In the genomic region with DNA sequence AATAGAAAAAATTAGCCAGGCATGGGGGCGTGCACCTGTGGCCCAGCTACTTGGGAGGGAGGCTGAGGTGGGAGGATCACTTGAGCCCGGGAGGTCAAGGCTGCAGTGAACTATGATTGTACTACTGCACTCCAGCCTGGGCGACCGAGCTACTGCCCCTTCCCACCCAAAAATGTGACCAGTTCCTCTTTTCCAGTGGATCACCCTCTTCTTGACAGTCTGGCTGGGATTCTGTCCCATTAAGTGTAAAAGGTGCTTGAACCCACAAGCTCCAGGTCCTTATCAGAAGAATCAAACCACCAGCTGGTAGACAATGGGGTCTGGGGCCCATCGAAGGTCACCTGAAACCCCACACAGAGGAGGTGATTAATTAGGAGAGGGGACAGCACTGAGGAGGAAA, we compare ENCODE assay signal across 3 cellular contexts.
TF ChIP-seq lines count a peak whose summit lies in the region.

No MANE protein-coding gene starts in this region.

TF ChIP-seq in GM12891, 5 proteins besides CTCF, POLR2A, EP300 and RAD21:
- TF ChIP-seq POLR2AphosphoS5 (IDR thresholded peaks at IDR 0.05; ENCODE audit: low read depth, low read length): no peak
- 0 out of 2 replicates have a peak, but pooled peaks have one; percentile 28 for TF ChIP-seq SPI1 (IDR thresholded peaks at IDR 0.05; ENCODE audit: low read depth, low read length)
TF ChIP-seq in GM12891: peak in this region for 1.

TF ChIP-seq in GM12878, 131 proteins besides CTCF, POLR2A, EP300 and RAD21:
- TF ChIP-seq SUZ12 (IDR thresholded peaks at IDR 0.05; ENCODE audit: unreplicated experiment): no peak
- TF ChIP-seq SPI1 (IDR thresholded peaks at IDR 0.05; ENCODE audit: borderline replicate concordance, insufficient read depth, low read depth, low read length): peak; percentile 57; the same call in 1 of the 2 replicates
- TF ChIP-seq IKZF1 (conservative IDR thresholded peaks at IDR 0.05): 0 out of 2 replicates have a peak, but pooled peaks have one; percentile 11
- TF ChIP-seq, protein P1, sequence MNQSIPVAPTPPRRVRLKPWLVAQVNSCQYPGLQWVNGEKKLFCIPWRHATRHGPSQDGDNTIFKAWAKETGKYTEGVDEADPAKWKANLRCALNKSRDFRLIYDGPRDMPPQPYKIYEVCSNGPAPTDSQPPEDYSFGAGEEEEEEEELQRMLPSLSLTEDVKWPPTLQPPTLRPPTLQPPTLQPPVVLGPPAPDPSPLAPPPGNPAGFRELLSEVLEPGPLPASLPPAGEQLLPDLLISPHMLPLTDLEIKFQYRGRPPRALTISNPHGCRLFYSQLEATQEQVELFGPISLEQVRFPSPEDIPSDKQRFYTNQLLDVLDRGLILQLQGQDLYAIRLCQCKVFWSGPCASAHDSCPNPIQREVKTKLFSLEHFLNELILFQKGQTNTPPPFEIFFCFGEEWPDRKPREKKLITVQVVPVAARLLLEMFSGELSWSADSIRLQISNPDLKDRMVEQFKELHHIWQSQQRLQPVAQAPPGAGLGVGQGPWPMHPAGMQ (IDR thresholded peaks at IDR 0.05; ENCODE audit: borderline replicate concordance): no peak
- TF ChIP-seq GATAD2B (conservative IDR thresholded peaks at IDR 0.05; ENCODE audit: low read depth): no peak
- TF ChIP-seq EGR1 (IDR thresholded peaks at IDR 0.05; ENCODE audit: borderline replicate concordance in 1 of 2, low read depth in 2 of 2, low read length in 2 of 2): no peak
- TF ChIP-seq CREM (IDR thresholded peaks at IDR 0.05; ENCODE audit: low read depth): no peak
- no peak for TF ChIP-seq ZNF217 (IDR thresholded peaks at IDR 0.05)
- no peak for TF ChIP-seq RELA (IDR thresholded peaks at IDR 0.05; ENCODE audit: borderline replicate concordance, partially characterized antibody)
- no peak for TF ChIP-seq SMAD1 (IDR thresholded peaks at IDR 0.05; ENCODE audit: low read depth, partially characterized antibody)
- TF ChIP-seq CHD2 (IDR thresholded peaks at IDR 0.05; ENCODE audit: borderline replicate concordance, low read depth, low read length): no peak

TF ChIP-seq in endothelial cell of umbilical vein, 7 proteins besides CTCF, POLR2A, EP300 and RAD21:
- TF ChIP-seq EZH2 (IDR thresholded peaks at IDR 0.05; ENCODE audit: borderline replicate concordance, low read depth, low read length, severe bottlenecking) (no peak), GATA2 (IDR thresholded peaks at IDR 0.05; ENCODE audit: insufficient read depth, insufficient read length, low read depth, low read length) (no peak), JUN (IDR thresholded peaks at IDR 0.05; ENCODE audit: borderline replicate concordance, insufficient read depth, insufficient read length, low read depth) (no peak), MYC (IDR thresholded peaks at IDR 0.05; ENCODE audit: low read depth, low read length) (no peak), POLR2AphosphoS5 (IDR thresholded peaks at IDR 0.05; ENCODE audit: insufficient read depth, low read depth, low read length) (no peak), FOS (IDR thresholded peaks at IDR 0.05; ENCODE audit: borderline replicate concordance, insufficient read depth, low read length) (no peak)
- TF ChIP-seq, protein P2, sequence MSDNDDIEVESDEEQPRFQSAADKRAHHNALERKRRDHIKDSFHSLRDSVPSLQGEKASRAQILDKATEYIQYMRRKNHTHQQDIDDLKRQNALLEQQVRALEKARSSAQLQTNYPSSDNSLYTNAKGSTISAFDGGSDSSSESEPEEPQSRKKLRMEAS (IDR thresholded peaks at IDR 0.05; ENCODE audit: insufficient read depth, insufficient read length): no peak
